In genomic region chr13:110912651-110913051, GRCh38 we compare ENCODE assay signal across 8 cellular contexts. TPM values are rescaled to one million over a fixed set of nuclear protein-coding genes. Genes with fewer than 3 reads are reported as not detected.
DNase-seq lines count a peak whose midpoint lies in the region; ATAC-seq and TF ChIP-seq lines count a peak whose summit lies in the region.

No MANE protein-coding gene starts in this region.

- H3K4me3 Mint-ChIP-seq in CD4-positive, alpha-beta T cell = peak overlapping the region; percentile 94
- peak overlapping the region; percentile 67 for H3K4me3 Mint-ChIP-seq in MCF 10A (ENCODE audit: unreplicated experiment)

- H3K79me2 ChIP-seq in KMS-11 (ENCODE audit: insufficient read depth, low read depth) = peaks cover 55% of the 10 kb centered on the region

- peaks cover 76% of the 10 kb centered on the region for H3K4me1 Mint-ChIP-seq in CD4-positive, alpha-beta T cell (ENCODE audit: low read depth)
- H3K4me1 Mint-ChIP-seq in MCF 10A (ENCODE audit: insufficient read depth, unreplicated experiment) = peaks cover 41% of the 10 kb centered on the region

- peaks cover 43% of the 10 kb centered on the region for H3K36me3 Mint-ChIP-seq in CD4-positive, alpha-beta T cell (ENCODE audit: low read depth)
- peaks cover 23% of the 10 kb centered on the region for H3K36me3 Mint-ChIP-seq in MCF 10A (ENCODE audit: insufficient read depth, unreplicated experiment)

- BruUV-seq in MCF 10A (replicated peaks; lab: Mats Ljungman, UMichigan) = no TSS peak

- H3K9me3 ChIP-seq in CD4-positive, alpha-beta T cell (ENCODE audit: control insufficient read depth, low read length) = no peaks in the 10 kb centered on the region
- H3K9me3 ChIP-seq in muscle layer of colon (ENCODE audit: low read length) = no peaks in the 10 kb centered on the region

- no peak for TF ChIP-seq CTCF in CD4-positive, alpha-beta T cell (IDR thresholded peaks at IDR 0.05)
- TF ChIP-seq CTCF in KMS-11 (conservative IDR thresholded peaks at IDR 0.05; ENCODE audit: low read depth, low read length) (no peak), MCF 10A (IDR thresholded peaks at IDR 0.05; ENCODE audit: unreplicated experiment) (no peak)

- peak overlapping the region; percentile 84 for H3K27ac Mint-ChIP-seq in CD4-positive, alpha-beta T cell
- peak overlapping the region; percentile 80 for H3K27ac Mint-ChIP-seq in MCF 10A (ENCODE audit: low read depth, unreplicated experiment)

- ATAC-seq in CD4-positive, alpha-beta T cell (ENCODE audit: poor library complexity) = no peak
- no peak for ATAC-seq in GM19455 (IDR thresholded peaks at IDR 0.05; ENCODE audit: unreplicated experiment)

- H3K4me1 ChIP-seq in KMS-11 (ENCODE audit: low read depth, poor library complexity, severe bottlenecking) (peaks cover 36% of the 10 kb centered on the region), muscle layer of colon (ENCODE audit: insufficient read depth, low read length) (peaks cover 53% of the 10 kb centered on the region)

- intact Hi-C loops in CD4-positive, alpha-beta T cell (cut with DNase I, micrococcal nuclease) = loop anchor here (5.0 to 10.0 kb wide), 8 partner anchors 195 to 1672 kb away; partner anchors contain the start of genes IRS2 (in 1 of the 2), NAXD (in 1 of the 2), RAB20 (in 1 of the 2) and TUBGCP3 (in 1 of the 2)
- intact Hi-C loops in MCF 10A (cut with micrococcal nuclease) = loop anchor here (10.0 kb wide), 2 partner anchors 242 to 318 kb away; no protein-coding TSS in a partner anchor

- H3K9me3 Mint-ChIP-seq in CD4-positive, alpha-beta T cell = no peaks in the 10 kb centered on the region
- H3K9me3 Mint-ChIP-seq in MCF 10A (ENCODE audit: unreplicated experiment) = no peaks in the 10 kb centered on the region

- peaks cover 10% of the 10 kb centered on the region; the same call in 1 of the 2 replicates for H4K20me1 ChIP-seq in KMS-11 (ENCODE audit: insufficient read depth)

- H3K9ac ChIP-seq in KMS-11 (peak overlapping the region; percentile 81; the same call in 1 of the 2 replicates), muscle layer of colon (ENCODE audit: low read length) (peak overlapping the region; percentile 77)

- CTCF ChIA-PET in CD4-positive, alpha-beta T cell (lab: Charles Lee) = no interaction called here
- CTCF ChIA-PET in MCF 10A (lab: Yijun Ruan, JAX) = interaction anchor here (0.5 to 1.1 kb wide), 3 partner anchors 135 to 252 kb away, joined by 3 to 4 read pairs (median 3); no protein-coding TSS in a partner anchor

- H3K4me2 ChIP-seq in KMS-11 = peak overlapping the region; percentile 80

- no peak overlapping the region for H2AFZ ChIP-seq in KMS-11 (ENCODE audit: low read depth)

- no peaks in the 10 kb centered on the region for H3K27me3 Mint-ChIP-seq in CD4-positive, alpha-beta T cell
- no peaks in the 10 kb centered on the region for H3K27me3 Mint-ChIP-seq in MCF 10A (ENCODE audit: insufficient read depth, unreplicated experiment)

- H3K36me3 ChIP-seq in KMS-11 (ENCODE audit: insufficient read depth) = no peaks in the 10 kb centered on the region
- H3K36me3 ChIP-seq in muscle layer of colon (ENCODE audit: insufficient read depth, low read length) = peaks cover 18% of the 10 kb centered on the region

- no peak for DNase-seq in CD4-positive, alpha-beta T cell
- DNase-seq in MCF 10A (ENCODE audit: unreplicated experiment) (peak; percentile 48), HUDEP-2 (lab: John Stamatoyannopoulos, UW; ENCODE audit: unreplicated experiment in 76 of 76) (no peak), SHP77 (lab: John Stamatoyannopoulos, UW) (no peak), middle frontal gyrus (ENCODE audit: extremely low spot score, low spot score) (no peak)

- no peak overlapping the region for H3K4me3 ChIP-seq in KMS-11 (IDR thresholded peaks at IDR 0.05; ENCODE audit: insufficient read depth, low read depth, low read length)
- H3K4me3 ChIP-seq in muscle layer of colon (ENCODE audit: low read depth in 1 of 2, low read length in 2 of 2) = peak overlapping the region in 1 of 2 donors; percentile 88

- H3K27me3 ChIP-seq in CD4-positive, alpha-beta T cell (ENCODE audit: control insufficient read depth, insufficient read depth, low read length) = no peaks in the 10 kb centered on the region
- H3K27me3 ChIP-seq in KMS-11 (ENCODE audit: insufficient read depth, low read depth) = no peaks in the 10 kb centered on the region
- H3K27me3 ChIP-seq in muscle layer of colon (ENCODE audit: control insufficient read depth in 1 of 2, insufficient read depth in 2 of 2, low read length in 2 of 2) = no peaks in the 10 kb centered on the region

- H3K27ac ChIP-seq in CD4-positive, alpha-beta T cell (ENCODE audit: low read depth, low read length) = no peak overlapping the region
- H3K27ac ChIP-seq in KMS-11 (peak overlapping the region; percentile 87), muscle layer of colon (ENCODE audit: low read depth, low read length) (peak overlapping the region; percentile 97)

- POLR2A ChIA-PET in CD4-positive, alpha-beta T cell (lab: Charles Lee) = interaction anchor here (3.3 kb wide), 1 partner anchor 200 kb away, joined by 28 read pairs; the partner anchor contains the start of gene ING1
- POLR2A ChIA-PET in MCF 10A (lab: Yijun Ruan, JAX) = interaction anchor here (0.6 to 4.5 kb wide), 13 partner anchors 10 to 351 kb away, joined by 3 to 38 read pairs (median 5); partner anchors contain the start of genes ING1 and RAB20

RNA-seq across cellular contexts. Expression of gene ANKRD10, which starts 2.2 kb away (rescaled TPM):
- 10 to 100 TPM; 75.5 to 83.8 TPM for total RNA-seq in CD4-positive, alpha-beta T cell
- 61.7 and 76.0 TPM in 2 replicates for total RNA-seq in MCF 10A (2022)
